In the genomic region with DNA sequence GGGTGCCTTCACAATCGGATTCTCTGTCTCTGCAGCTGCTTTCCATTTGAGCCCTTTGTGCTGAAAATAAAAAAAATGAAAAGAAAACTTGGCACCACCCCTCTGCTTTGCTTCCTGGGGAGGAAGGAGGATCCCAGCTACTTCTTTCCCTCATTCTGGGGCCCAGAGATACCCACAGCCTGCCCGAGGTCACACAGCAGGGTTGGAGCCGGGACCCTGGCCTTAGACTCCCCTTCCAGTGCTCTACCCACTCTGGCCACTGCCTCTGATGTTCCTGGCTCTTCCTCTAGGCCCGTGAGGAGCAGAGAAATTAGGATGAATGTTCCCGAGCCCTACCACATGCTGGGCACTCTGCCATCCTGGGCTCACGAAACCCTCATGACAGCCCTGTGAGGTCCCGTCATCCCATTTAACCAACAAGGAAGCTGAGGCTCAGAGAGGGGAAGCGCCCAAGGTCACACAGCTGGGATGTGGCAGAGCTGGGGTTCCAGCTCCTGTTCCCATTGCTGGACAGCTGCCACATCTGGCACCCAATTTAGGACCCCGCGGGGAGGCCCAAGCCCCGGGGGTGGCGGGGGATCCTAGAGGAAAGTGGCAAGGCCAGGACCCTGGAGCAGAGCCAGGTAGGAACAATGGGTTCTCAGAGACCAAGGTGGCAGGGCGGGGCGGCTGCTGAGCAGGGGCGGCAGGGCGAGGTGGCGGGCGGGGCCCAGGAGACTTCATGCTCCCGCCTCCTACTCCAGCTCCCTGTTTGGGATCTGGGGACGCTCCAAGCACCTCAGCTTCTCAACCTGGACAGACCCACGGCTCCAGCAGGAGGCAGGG, we compare ENCODE assay signal across 9 cellular contexts.
DNase-seq lines count a peak whose midpoint lies in the region; ATAC-seq and TF ChIP-seq lines count a peak whose summit lies in the region.
"Had no signal": no experiment of that assay in that cellular context is flagged by ENCODE, and none has a peak within 500 bp of the region (broad histone marks: within the 10 kb centered on the region; RNA-seq: fewer than 3 reads in every experiment).

No MANE protein-coding gene starts in this region.

- H3K9me3 Mint-ChIP-seq in WTC11: no peaks in the 10 kb centered on the region
- no peaks in the 10 kb centered on the region for H3K9me3 Mint-ChIP-seq in stimulated activated memory B cell treated with anti-CD40 and anti-IgM and Interleukin-4, amounts not matched to agents 10 μg/mL and 1 μg/mL and 100 μg/mL, for 72 hours
- no peaks in the 10 kb centered on the region for H3K9me3 Mint-ChIP-seq in activated CD4-positive, alpha-beta T cell treated with anti-CD3 and anti-CD28 coated beads for 36 hours (ENCODE audit: low read depth)
- H3K9me3 Mint-ChIP-seq: activated naive CD8-positive, alpha-beta T cell treated with anti-CD3 and anti-CD28 coated beads, Interleukin-2, amount 10 ng/mL, durations not matched to agents 7 days and 5 days had no signal

- DNase-seq in HCT116 (ENCODE audit: low read depth, low spot score) (peak; percentile 67), WTC11 (ENCODE audit: low spot score) (peak; percentile 58), right atrium auricular region (ENCODE audit: low spot score) (peak; percentile 82), NCI-H510A (lab: John Stamatoyannopoulos, UW) (no peak), activated gamma-delta T cell treated with Interleukin-2 at 50 U/mL for 16 hours (no peak)
- DNase-seq in activated CD4-positive, alpha-beta T cell treated with anti-CD3 and anti-CD28 coated beads for 36 hours: no peak
- DNase-seq: activated naive CD8-positive, alpha-beta T cell treated with anti-CD3 and anti-CD28 coated beads, Interleukin-2, amount 10 ng/mL, durations not matched to agents 7 days and 5 days had no signal

- POLR2A ChIA-PET in HCT116 (lab: Charles Lee) (interaction anchor here (1.0 to 1.5 kb wide), 2 partner anchors 18 to 76 kb away, joined by 6 to 9 read pairs; a partner anchor contains a TSS), WTC11 (lab: Charles Lee) (interaction anchor here (0.9 kb wide), 1 partner anchor 76 kb away, joined by 4 read pairs; no protein-coding TSS in a partner anchor)
- POLR2A ChIA-PET in activated CD4-positive, alpha-beta T cell treated with anti-CD3 and anti-CD28 coated beads for 36 hours (lab: Charles Lee): no interaction called here

- RAD21 ChIA-PET in HCT116 (lab: Charles Lee; ENCODE audit: low non-redundant PET in 1 of 2, low total read pairs in 2 of 2, uncharacterized antibody in 2 of 2, unreplicated experiment in 2 of 2): no interaction called here

- no peak for TF ChIP-seq POLR2A in HCT116 (IDR thresholded peaks at IDR 0.05; ENCODE audit: borderline replicate concordance, extremely low read depth, insufficient read depth, insufficient read length)

- H3K27ac ChIP-seq in HCT116 (ENCODE audit: low read depth, low read length) (peak overlapping the region; percentile 63), right atrium auricular region (peak overlapping the region; percentile 14 to 51)

- TF ChIP-seq CTCF in HCT116 (IDR thresholded peaks at IDR 0.05 in 2 of 3, conservative IDR thresholded peaks at IDR 0.05 in 1 of 3; ENCODE audit: borderline replicate concordance in 1 of 3, insufficient read depth in 1 of 3, low read depth in 2 of 3, low read length in 2 of 3): no peak
- TF ChIP-seq CTCF in WTC11 (IDR thresholded peaks at IDR 0.05): no peak
- TF ChIP-seq CTCF in right atrium auricular region (IDR thresholded peaks at IDR 0.05): no peak

- no peaks in the 10 kb centered on the region for H3K9me2 ChIP-seq in HCT116 (ENCODE audit: insufficient read depth)

- TSS peak; percentile 82 for BruUV-seq in HCT116 (replicated peaks; lab: Mats Ljungman, UMichigan)

- H4K20me1 ChIP-seq in HCT116 (ENCODE audit: insufficient read depth): no peaks in the 10 kb centered on the region

- H3K9ac ChIP-seq in HCT116 (ENCODE audit: low read length): peak overlapping the region; percentile 54

- no peak overlapping the region for H3K27ac Mint-ChIP-seq in WTC11
- no peak overlapping the region for H3K27ac Mint-ChIP-seq in stimulated activated memory B cell treated with anti-CD40 and anti-IgM and Interleukin-4, amounts not matched to agents 10 μg/mL and 1 μg/mL and 100 μg/mL, for 72 hours
- no peak overlapping the region for H3K27ac Mint-ChIP-seq in activated CD4-positive, alpha-beta T cell treated with anti-CD3 and anti-CD28 coated beads for 36 hours
- H3K27ac Mint-ChIP-seq: activated naive CD8-positive, alpha-beta T cell treated with anti-CD3 and anti-CD28 coated beads, Interleukin-2, amount 10 ng/mL, durations not matched to agents 7 days and 5 days had no signal

- peaks cover 12% of the 10 kb centered on the region for H3K4me1 Mint-ChIP-seq in WTC11
- H3K4me1 Mint-ChIP-seq in stimulated activated memory B cell treated with anti-CD40 and anti-IgM and Interleukin-4, amounts not matched to agents 10 μg/mL and 1 μg/mL and 100 μg/mL, for 72 hours: peaks cover 16% of the 10 kb centered on the region
- peaks cover 2% of the 10 kb centered on the region for H3K4me1 Mint-ChIP-seq in activated CD4-positive, alpha-beta T cell treated with anti-CD3 and anti-CD28 coated beads for 36 hours

- intact Hi-C loops in HCT116 (cut with micrococcal nuclease): no loop called here
- intact Hi-C loops in activated CD4-positive, alpha-beta T cell treated with anti-CD3 and anti-CD28 coated beads for 36 hours (cut with DNase I, micrococcal nuclease): no loop called here

- H3K4me3 ChIP-seq in HCT116 (replicated peaks in 1 of 2; ENCODE audit: low read depth in 1 of 2, low read length in 2 of 2) (peak overlapping the region; percentile 10 to 16; a peak in 3 of 4 replicates), right atrium auricular region (no peak overlapping the region)

- CTCF ChIA-PET in HCT116 (lab: Charles Lee) (interaction anchor here (0.8 to 1.2 kb wide), 2 partner anchors 68 to 197 kb away, joined by 3 read pairs; no protein-coding TSS in a partner anchor), WTC11 (lab: Charles Lee) (interaction anchor here (0.6 to 2.0 kb wide), 6 partner anchors 9 to 321 kb away, joined by 3 to 16 read pairs (median 5); a partner anchor contains a TSS)
- CTCF ChIA-PET in activated CD4-positive, alpha-beta T cell treated with anti-CD3 and anti-CD28 coated beads for 36 hours (lab: Charles Lee): interaction anchor here (0.6 kb wide), 1 partner anchor 465 kb away, joined by 5 read pairs; no protein-coding TSS in a partner anchor

- H3K27me3 ChIP-seq in HCT116 (ENCODE audit: insufficient read depth, low read length) (no peaks in the 10 kb centered on the region), right atrium auricular region (no peaks in the 10 kb centered on the region)

- H3K36me3 ChIP-seq in HCT116 (ENCODE audit: control insufficient read depth in 1 of 2, insufficient read depth in 2 of 2, low read length in 2 of 2): no peaks in the 10 kb centered on the region
- no peaks in the 10 kb centered on the region for H3K36me3 ChIP-seq in right atrium auricular region

- ATAC-seq in HCT116: peak; percentile 91
- ATAC-seq in WTC11: peak; percentile 90
- ATAC-seq in stimulated activated memory B cell treated with anti-CD40 and anti-IgM and Interleukin-4, amounts not matched to agents 10 μg/mL and 1 μg/mL and 100 μg/mL, for 72 hours: peak; percentile 17
- no peak for ATAC-seq in HG03097 (IDR thresholded peaks at IDR 0.05; ENCODE audit: low FRiP score, unreplicated experiment)
- ATAC-seq in activated CD4-positive, alpha-beta T cell treated with anti-CD3 and anti-CD28 coated beads for 36 hours: no peak

- TF ChIP-seq RAD21 in HCT116 (IDR thresholded peaks at IDR 0.05; ENCODE audit: low read depth): no peak; the same call in 1 of the 2 replicates

- H3K9me3 ChIP-seq in HCT116 (ENCODE audit: control insufficient read depth in 1 of 2, insufficient read depth in 1 of 2, low read depth in 1 of 2, low read length in 2 of 2) (no peaks in the 10 kb centered on the region), right atrium auricular region (no peaks in the 10 kb centered on the region)

- peak overlapping the region; percentile 71 for H3K4me2 ChIP-seq in HCT116 (ENCODE audit: low read length)

- H3K4me3 Mint-ChIP-seq in WTC11: no peak overlapping the region
- H3K4me3 Mint-ChIP-seq in stimulated activated memory B cell treated with anti-CD40 and anti-IgM and Interleukin-4, amounts not matched to agents 10 μg/mL and 1 μg/mL and 100 μg/mL, for 72 hours: no peak overlapping the region
- no peak overlapping the region for H3K4me3 Mint-ChIP-seq in activated CD4-positive, alpha-beta T cell treated with anti-CD3 and anti-CD28 coated beads for 36 hours
- H3K4me3 Mint-ChIP-seq: activated naive CD8-positive, alpha-beta T cell treated with anti-CD3 and anti-CD28 coated beads, Interleukin-2, amount 10 ng/mL, durations not matched to agents 7 days and 5 days had no signal

- no peaks in the 10 kb centered on the region for H3K36me3 Mint-ChIP-seq in WTC11
- H3K36me3 Mint-ChIP-seq in stimulated activated memory B cell treated with anti-CD40 and anti-IgM and Interleukin-4, amounts not matched to agents 10 μg/mL and 1 μg/mL and 100 μg/mL, for 72 hours: no peaks in the 10 kb centered on the region
- no peaks in the 10 kb centered on the region for H3K36me3 Mint-ChIP-seq in activated CD4-positive, alpha-beta T cell treated with anti-CD3 and anti-CD28 coated beads for 36 hours (ENCODE audit: low read depth)
- H3K36me3 Mint-ChIP-seq: activated naive CD8-positive, alpha-beta T cell treated with anti-CD3 and anti-CD28 coated beads, Interleukin-2, amount 10 ng/mL, durations not matched to agents 7 days and 5 days had no signal

- no peaks in the 10 kb centered on the region for H3K27me3 Mint-ChIP-seq in WTC11 (ENCODE audit: low read depth)
- H3K27me3 Mint-ChIP-seq in stimulated activated memory B cell treated with anti-CD40 and anti-IgM and Interleukin-4, amounts not matched to agents 10 μg/mL and 1 μg/mL and 100 μg/mL, for 72 hours: peaks cover 53% of the 10 kb centered on the region
- peaks cover 15% of the 10 kb centered on the region for H3K27me3 Mint-ChIP-seq in activated CD4-positive, alpha-beta T cell treated with anti-CD3 and anti-CD28 coated beads for 36 hours

- H3K79me2 ChIP-seq in HCT116 (ENCODE audit: insufficient read depth, low read length): no peaks in the 10 kb centered on the region

- peaks cover 31 to 36% of the 10 kb centered on the region in 2 experiments for H3K4me1 ChIP-seq in HCT116 (ENCODE audit: control insufficient read depth in 1 of 2, insufficient read depth in 2 of 2, low read length in 2 of 2)
- peaks cover 0 to 12% of the 10 kb centered on the region in 2 donors for H3K4me1 ChIP-seq in right atrium auricular region

- H2AFZ ChIP-seq in HCT116 (ENCODE audit: low read depth, low read length, poor library complexity, severe bottlenecking): peak overlapping the region; percentile 29

TF ChIP-seq in HCT116, 20 proteins besides CTCF, POLR2A, EP300 and RAD21 (continues in another document):
- TF ChIP-seq, protein P1, sequence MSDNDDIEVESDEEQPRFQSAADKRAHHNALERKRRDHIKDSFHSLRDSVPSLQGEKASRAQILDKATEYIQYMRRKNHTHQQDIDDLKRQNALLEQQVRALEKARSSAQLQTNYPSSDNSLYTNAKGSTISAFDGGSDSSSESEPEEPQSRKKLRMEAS (IDR thresholded peaks at IDR 0.05): peak; percentile 64; the same call in 1 of the 2 replicates

TF ChIP-seq in WTC11, 78 proteins besides CTCF, POLR2A, EP300 and RAD21 (continues in another document):
- TF ChIP-seq HMGA2 (CRISPR knock-in tag; IDR thresholded peaks at IDR 0.05): no peak

Comparison
In these comparisons a context has a peak if more than half of its experiments do, and no peak if none do; other contexts are left out.
1. ATAC-seq: peak in HCT116 (single experiment), WTC11 (single experiment) and stimulated activated memory B cell treated with anti-CD40 and anti-IgM and Interleukin-4, amounts not matched to agents 10 μg/mL and 1 μg/mL and 100 μg/mL, for 72 hours (single experiment); none in HG03097 (single experiment) and activated CD4-positive, alpha-beta T cell treated with anti-CD3 and anti-CD28 coated beads for 36 hours (single experiment).
2. DNase-seq: peak in HCT116 (single experiment), WTC11 (single experiment) and right atrium auricular region (single experiment); none in NCI-H510A (single experiment), activated gamma-delta T cell treated with Interleukin-2 at 50 U/mL for 16 hours (single experiment) and activated CD4-positive, alpha-beta T cell treated with anti-CD3 and anti-CD28 coated beads for 36 hours (single experiment).
3. H3K4me3 ChIP-seq: peak in HCT116 (2 of 2); none in right atrium auricular region (0 of 2).